25 cellular contexts compared by ENCODE assay signal in the genomic region with DNA sequence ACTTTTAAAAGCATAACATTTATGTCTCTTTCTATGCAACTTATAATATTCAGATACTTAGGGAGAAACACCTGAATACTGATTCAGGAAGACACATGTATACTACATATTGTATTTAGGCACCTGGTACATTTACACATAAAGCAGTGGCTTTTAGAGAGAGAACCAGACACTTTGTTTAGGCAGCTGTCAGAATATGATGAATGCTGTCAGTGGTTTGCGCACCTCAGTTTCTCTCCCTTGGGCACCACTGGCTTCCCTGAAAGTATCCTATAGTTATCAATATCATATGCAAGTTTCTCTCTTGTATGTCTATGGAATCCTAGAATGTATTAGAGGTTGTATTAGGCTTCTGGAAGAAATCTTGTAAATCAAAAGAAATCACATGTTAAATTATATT.
"Had no signal": no experiment of that assay in that cellular context is flagged by ENCODE, and none has a peak within 500 bp of the region (broad histone marks: within the 10 kb centered on the region; RNA-seq: fewer than 3 reads in every experiment).

No MANE protein-coding gene starts in this region.

- H3K27me3 ChIP-seq: stomach, suprapubic skin, testis, thyroid gland, tibial artery, tibial nerve, transverse colon, upper lobe of left lung, upper lobe of right lung, uterus, vagina had no signal

- DNase-seq: stimulated activated CD4-positive, alpha-beta T cell treated with anti-CD3 and anti-CD28 coated beads, Interleukin-2, amount 100 ng/mL, for 48 hours; stimulated activated CD4-positive, alpha-beta T cell treated with anti-CD3 and anti-CD28 coated beads, Interleukin-4, amount 100 ng/mL, for 1 hour; stimulated activated CD4-positive, alpha-beta T cell treated with anti-CD3 and anti-CD28 coated beads, Interleukin-4, amount 100 ng/mL, for 24 hours; stimulated activated CD4-positive, alpha-beta T cell treated with anti-CD3 and anti-CD28 coated beads, Interleukin-4, amount 100 ng/mL, for 4 hours; stimulated activated CD8-positive, alpha-beta memory T cell treated with anti-CD3 and anti-CD28 coated beads, Interleukin-4, amount 100 ng/mL, for 48 hours; stimulated activated naive B cell treated with anti-CD40 and anti-IgM and Interleukin-4, amounts not matched to agents 10 μg/mL and 1 μg/mL and 100 μg/mL, for 72 hours; stimulated activated naive CD4-positive, alpha-beta T cell; stimulated activated naive CD4-positive, alpha-beta T cell treated with Interleukin-2 at 50 U/mL for 16 hours; stimulated activated naive CD8-positive, alpha-beta T cell treated with anti-CD3 and anti-CD28 coated beads, Interleukin-15, amount 100 ng/mL, for 72 hours; stimulated activated naive CD8-positive, alpha-beta T cell treated with anti-CD3 and anti-CD28 coated beads, Interleukin-15, Interleukin-2, amounts not matched to agents 100 U/mL and 50 U/mL, for 24 hours; stomach; substantia nigra; testis; thyroid gland; tibial artery; transverse colon; trophoblast cell; upper lobe of left lung; upper lobe of right lung; uterus had no signal

- H3K36me3 ChIP-seq: stomach, suprapubic skin, thoracic aorta, thyroid gland, tibial artery, tibial nerve, transverse colon, upper lobe of left lung, upper lobe of right lung, uterus, vagina had no signal

- H3K27ac ChIP-seq: stomach, suprapubic skin, testis, thoracic aorta, thyroid gland, tibial artery, tibial nerve, transverse colon, upper lobe of left lung, upper lobe of right lung, uterus, vagina had no signal

- H3K4me1 ChIP-seq: stomach, suprapubic skin, testis, thyroid gland, tibial artery, tibial nerve, transverse colon, upper lobe of left lung, upper lobe of right lung, uterus, vagina had no signal

- FAIRE-seq: urothelium cell line had no signal

- H3K4me3 ChIP-seq: stomach, suprapubic skin, testis, thoracic aorta, thyroid gland, tibial artery, tibial nerve, transverse colon, upper lobe of left lung, upper lobe of right lung, uterus, vagina had no signal

- H3K9me3 ChIP-seq: suprapubic skin, testis, thoracic aorta, thyroid gland, tibial artery, upper lobe of right lung, uterus, vagina had no signal
